16 cellular contexts compared by ENCODE assay signal in the genomic region with DNA sequence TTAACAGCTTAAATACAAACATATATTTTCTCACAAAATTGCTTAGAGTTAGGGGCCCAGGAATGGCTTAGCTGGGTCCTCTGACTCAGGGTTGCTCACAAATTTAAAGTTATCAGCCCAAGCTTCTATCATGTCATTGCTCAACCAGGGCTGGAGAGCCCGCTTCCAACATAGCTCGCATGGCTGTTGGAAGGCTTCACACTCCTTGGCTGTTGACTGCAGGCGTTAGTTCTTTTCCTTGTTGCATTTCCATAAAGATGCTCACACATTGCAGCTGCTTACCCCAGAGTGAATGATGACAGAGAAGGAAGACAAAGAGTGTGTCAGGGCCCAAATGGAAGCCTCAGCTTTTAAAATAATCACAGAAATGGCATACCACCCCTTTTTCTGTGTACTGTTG.
A peak's percentile ranks its signal among the peaks of the same experiment; 100 is the strongest.
DNase-seq lines count a peak whose midpoint lies in the region; ATAC-seq and TF ChIP-seq lines count a peak whose summit lies in the region.
"Had no signal": no experiment of that assay in that cellular context is flagged by ENCODE, and none has a peak within 500 bp of the region (broad histone marks: within the 10 kb centered on the region; RNA-seq: fewer than 3 reads in every experiment).

No MANE protein-coding gene starts in this region.

- no peaks in the 10 kb centered on the region for H3K79me1 ChIP-seq in mesendoderm (ENCODE audit: low read length)

- no peak for TF ChIP-seq EP300 in stomach (IDR thresholded peaks at IDR 0.05)

- TF ChIP-seq CTCF in GM23338 (conservative IDR thresholded peaks at IDR 0.05; ENCODE audit: low read depth in 2 of 2), result no peak
- no peak for TF ChIP-seq CTCF in right lobe of liver (IDR thresholded peaks at IDR 0.05)
- TF ChIP-seq CTCF in stomach (IDR thresholded peaks at IDR 0.05), result no peak

- H3K4ac ChIP-seq in mesendoderm (ENCODE audit: low read depth, low read length), result no peak overlapping the region

- H3K27me3 ChIP-seq in GM23338 (ENCODE audit: insufficient read depth) (no peaks in the 10 kb centered on the region), SJCRH30 (no peaks in the 10 kb centered on the region), mesendoderm (ENCODE audit: insufficient read depth, low read length, poor library complexity) (no peaks in the 10 kb centered on the region), right lobe of liver (no peaks in the 10 kb centered on the region), stomach (no peaks in the 10 kb centered on the region)
- H3K27me3 ChIP-seq: BLaER1 treated with 17β-estradiol and CSF1 and Interleukin-3, amounts not matched to agents 10 nM and 100 nM had no signal

- no peaks in the 10 kb centered on the region for H3F3A ChIP-seq in GM23338 (replicated peaks; ENCODE audit: low read depth)

- no peak overlapping the region for H2BK15ac ChIP-seq in mesendoderm (replicated peaks; ENCODE audit: low read depth)

- no peaks in the 10 kb centered on the region for H3K36me3 Mint-ChIP-seq in GM23338 (ENCODE audit: low read depth)
- H3K36me3 Mint-ChIP-seq: CD4-positive, CD25-positive, alpha-beta regulatory T cell had no signal

- peaks cover 54% of the 10 kb centered on the region for H3K4me1 ChIP-seq in GM23338 (ENCODE audit: insufficient read depth)
- peaks cover 28% of the 10 kb centered on the region for H3K4me1 ChIP-seq in SJCRH30
- peaks cover 4% of the 10 kb centered on the region for H3K4me1 ChIP-seq in mesendoderm (ENCODE audit: control insufficient read depth, low read depth, low read length)
- no peaks in the 10 kb centered on the region for H3K4me1 ChIP-seq in right lobe of liver
- no peaks in the 10 kb centered on the region for H3K4me1 ChIP-seq in stomach
- H3K4me1 ChIP-seq: BLaER1 treated with 17β-estradiol and CSF1 and Interleukin-3, amounts not matched to agents 10 nM and 100 nM had no signal

- H3K27me3 Mint-ChIP-seq in GM23338 (ENCODE audit: insufficient read depth, low read depth, poor library complexity), result peaks cover 3% of the 10 kb centered on the region

- no peak overlapping the region for H2BK5ac ChIP-seq in mesendoderm (ENCODE audit: low read length)

- H3K4me2 ChIP-seq in GM23338 (no peak overlapping the region), mesendoderm (ENCODE audit: low read length) (no peak overlapping the region)
- H3K4me2 ChIP-seq: BLaER1 treated with 17β-estradiol and CSF1 and Interleukin-3, amounts not matched to agents 10 nM and 100 nM had no signal

- H2AFZ ChIP-seq in GM23338, result no peak overlapping the region

- H3K27ac ChIP-seq in GM23338 (ENCODE audit: low read depth) (no peak overlapping the region), SJCRH30 (peak overlapping the region; percentile 16), mesendoderm (ENCODE audit: low read depth, low read length) (no peak overlapping the region), right lobe of liver (no peak overlapping the region), stomach (no peak overlapping the region)
- H3K27ac ChIP-seq: BLaER1 treated with 17β-estradiol and CSF1 and Interleukin-3, amounts not matched to agents 10 nM and 100 nM had no signal

- no peak overlapping the region for H4K8ac ChIP-seq in mesendoderm (ENCODE audit: low read depth, low read length)

- no peaks in the 10 kb centered on the region for H4K20me1 ChIP-seq in GM23338 (replicated peaks; ENCODE audit: insufficient read depth)
- H4K20me1 ChIP-seq: BLaER1 treated with 17β-estradiol and CSF1 and Interleukin-3, amounts not matched to agents 10 nM and 100 nM had no signal

- no peak overlapping the region for H3K56ac ChIP-seq in mesendoderm (ENCODE audit: low read length)

- TF ChIP-seq POLR2A in right lobe of liver (IDR thresholded peaks at IDR 0.05) (no peak), stomach (IDR thresholded peaks at IDR 0.05) (no peak)

- no peak for DNase-seq in GM23338 (ENCODE audit: low spot score)
- DNase-seq in SJCRH30, result peak in 1 of 2 experiments; percentile 60
- peak; percentile 23 for DNase-seq in mesendoderm
- DNase-seq in retina, result peak; percentile 26
- no peak for DNase-seq in GM03348 (ENCODE audit: low spot score)
- no peak for DNase-seq in right lobe of liver
- no peak for DNase-seq in stomach
- DNase-seq in activated CD4-positive, alpha-beta T cell treated with anti-CD3 and anti-CD28 coated beads for 1 hour, result no peak
- DNase-seq: ACHN; CD4-positive, CD25-positive, alpha-beta regulatory T cell; DMS53; GF-D8; GOT3; HCEC 1CT had no signal

- ATAC-seq in GM23338 (no peak), right lobe of liver (no peak)
- ATAC-seq: HepG2 had no signal

- peaks cover 3% of the 10 kb centered on the region; the same call in 1 of the 2 replicates for H3K9me2 ChIP-seq in GM23338 (ENCODE audit: insufficient read depth)

- WGBS in mesendoderm (ENCODE audit: extremely low coverage, insufficient coverage, low lambda C conversion rate), result no CpG with 5 or more reads among the region's 3 CpGs
- 50% methylated on average over 1 of the region's 3 CpGs for WGBS in right lobe of liver (ENCODE audit: insufficient coverage, low coverage, low lambda C conversion rate, missing lambda C conversion rate)
- WGBS in stomach, 5 donors, result 83 to 93% (median 90%) methylated on average over 3 of the region's 3 CpGs

- peak overlapping the region; percentile 39; the same call in 1 of the 2 replicates for H3K27ac Mint-ChIP-seq in GM23338
- H3K27ac Mint-ChIP-seq: CD4-positive, CD25-positive, alpha-beta regulatory T cell had no signal

- H3K4me3 Mint-ChIP-seq in GM23338, result no peak overlapping the region
- H3K4me3 Mint-ChIP-seq: CD4-positive, CD25-positive, alpha-beta regulatory T cell had no signal

- H3K9me3 ChIP-seq in SJCRH30 (replicated peaks) (no peaks in the 10 kb centered on the region), right lobe of liver (no peaks in the 10 kb centered on the region), stomach (no peaks in the 10 kb centered on the region)
- H3K9me3 ChIP-seq: BLaER1 treated with 17β-estradiol and CSF1 and Interleukin-3, amounts not matched to agents 10 nM and 100 nM had no signal

- H3K9me3 Mint-ChIP-seq in GM23338, result no peaks in the 10 kb centered on the region

- no peak overlapping the region for H3K4me3 ChIP-seq in GM23338
- no peak overlapping the region for H3K4me3 ChIP-seq in SJCRH30
- H3K4me3 ChIP-seq in mesendoderm (ENCODE audit: low read length), result no peak overlapping the region
- no peak overlapping the region for H3K4me3 ChIP-seq in right lobe of liver
- H3K4me3 ChIP-seq in stomach, result no peak overlapping the region
- H3K4me3 ChIP-seq: BLaER1 treated with 17β-estradiol and CSF1 and Interleukin-3, amounts not matched to agents 10 nM and 100 nM had no signal

- H2AK5ac ChIP-seq in mesendoderm (ENCODE audit: low read length), result no peak overlapping the region

- H3K18ac ChIP-seq in mesendoderm (ENCODE audit: low read length), result no peak overlapping the region

- H3K9ac ChIP-seq in mesendoderm (ENCODE audit: low read length), result no peak overlapping the region
- H3K9ac ChIP-seq: BLaER1 treated with 17β-estradiol and CSF1 and Interleukin-3, amounts not matched to agents 10 nM and 100 nM had no signal

- H3K4me1 Mint-ChIP-seq in GM23338, result peaks cover 46% of the 10 kb centered on the region
- H3K4me1 Mint-ChIP-seq: CD4-positive, CD25-positive, alpha-beta regulatory T cell had no signal

- no peaks in the 10 kb centered on the region for H3K79me2 ChIP-seq in GM23338 (replicated peaks; ENCODE audit: insufficient read depth)
- H3K79me2 ChIP-seq in mesendoderm (ENCODE audit: control insufficient read depth, insufficient read depth, low read length), result no peaks in the 10 kb centered on the region

- no peaks in the 10 kb centered on the region for H3K36me3 ChIP-seq in GM23338 (ENCODE audit: insufficient read depth)
- no peaks in the 10 kb centered on the region for H3K36me3 ChIP-seq in SJCRH30
- no peaks in the 10 kb centered on the region for H3K36me3 ChIP-seq in mesendoderm (ENCODE audit: control insufficient read depth, insufficient read depth, low read length)
- no peaks in the 10 kb centered on the region for H3K36me3 ChIP-seq in right lobe of liver
- no peaks in the 10 kb centered on the region for H3K36me3 ChIP-seq in stomach
- H3K36me3 ChIP-seq: BLaER1 treated with 17β-estradiol and CSF1 and Interleukin-3, amounts not matched to agents 10 nM and 100 nM had no signal

- intact Hi-C loops in right lobe of liver (cut with DNase I) (no loop called here), stomach (cut with DNase I; ENCODE audit: low total_unique reads) (no loop called here)

- H3K23ac ChIP-seq in mesendoderm (ENCODE audit: low read length), result no peak overlapping the region

- no peak overlapping the region for H2BK120ac ChIP-seq in mesendoderm (ENCODE audit: low read depth, low read length)

- H4K5ac ChIP-seq in mesendoderm (ENCODE audit: low read length), result no peak overlapping the region

TF ChIP-seq in GM23338, 12 proteins besides CTCF, POLR2A, EP300 and RAD21:
- TF ChIP-seq NANOG (IDR thresholded peaks at IDR 0.05; ENCODE audit: borderline replicate concordance) (no peak), ZNF331 (CRISPR knock-in tag; IDR thresholded peaks at IDR 0.05; ENCODE audit: low read depth) (no peak), POLR2AphosphoS5 (IDR thresholded peaks at IDR 0.05; ENCODE audit: low read depth) (no peak), EZH2 (IDR thresholded peaks at IDR 0.05; ENCODE audit: low read depth, unreplicated experiment) (no peak), STAT1 (IDR thresholded peaks at IDR 0.05; ENCODE audit: unreplicated experiment) (no peak)
- TF ChIP-seq, protein P1, sequence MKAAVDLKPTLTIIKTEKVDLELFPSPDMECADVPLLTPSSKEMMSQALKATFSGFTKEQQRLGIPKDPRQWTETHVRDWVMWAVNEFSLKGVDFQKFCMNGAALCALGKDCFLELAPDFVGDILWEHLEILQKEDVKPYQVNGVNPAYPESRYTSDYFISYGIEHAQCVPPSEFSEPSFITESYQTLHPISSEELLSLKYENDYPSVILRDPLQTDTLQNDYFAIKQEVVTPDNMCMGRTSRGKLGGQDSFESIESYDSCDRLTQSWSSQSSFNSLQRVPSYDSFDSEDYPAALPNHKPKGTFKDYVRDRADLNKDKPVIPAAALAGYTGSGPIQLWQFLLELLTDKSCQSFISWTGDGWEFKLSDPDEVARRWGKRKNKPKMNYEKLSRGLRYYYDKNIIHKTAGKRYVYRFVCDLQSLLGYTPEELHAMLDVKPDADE (IDR thresholded peaks at IDR 0.05), result no peak

Comparison
In these comparisons a context has a peak if more than half of its experiments do, and no peak if none do; other contexts are left out.
1. DNase-seq: peak in mesendoderm (single experiment) and retina (single experiment); none in GM23338 (single experiment), GM03348 (single experiment), right lobe of liver (0 of 3), stomach (single experiment) and activated CD4-positive, alpha-beta T cell treated with anti-CD3 and anti-CD28 coated beads for 1 hour (single experiment).